ENCODE assay signal across 35 cellular contexts in genomic region chr3:171541647-171542046, GRCh38.
"Had no signal": no experiment of that assay in that cellular context is flagged by ENCODE, and none has a peak within 500 bp of the region (broad histone marks: within the 10 kb centered on the region; RNA-seq: fewer than 3 reads in every experiment).

No MANE protein-coding gene starts in this region.

- H3K27me3 ChIP-seq: MG63 had no signal

- H3K9ac ChIP-seq: KMS-11 had no signal

- H3K36me3 ChIP-seq: MG63 had no signal

- DNase-seq: Karpas-422, Kasumi-1, MG63, MM.1S, MV-4-11, NCI-H1048, NCI-H1092, NCI-H1092 treated with DMSO at 0.1 percent for 48 hours, NCI-H1105, NCI-H1105 treated with DMSO at 0.1 percent for 48 hours, NCI-H1417, NCI-H1417 treated with DMSO at 0.1 percent for 48 hours, NCI-H1436, NCI-H1436 treated with DMSO at 0.1 percent for 48 hours, NCI-H146, NCI-H1694, NCI-H1694 treated with DMSO at 0.1 percent for 48 hours, NCI-H187, NCI-H187 treated with DMSO at 0.1 percent for 48 hours, NCI-H1930, NCI-H2029, NCI-H2081, NCI-H2081 treated with DMSO at 0.1 percent for 48 hours, NCI-H2107, NCI-H2171, NCI-H2171 treated with DMSO at 0.1 percent for 48 hours, NCI-H226, NCI-H345, NCI-H446, NCI-H446 treated with DMSO at 0.1 percent for 48 hours, NCI-H510A, NCI-H510A treated with DMSO at 0.1 percent for 48 hours, NCI-H524, NCI-H524 treated with DMSO at 0.1 percent for 48 hours had no signal

- H3K4me3 ChIP-seq: MG63 had no signal

- H3K9me3 ChIP-seq: MG63 had no signal

- H3K27ac ChIP-seq: KMS-11 had no signal

- H3K4me2 ChIP-seq: KMS-11 had no signal
